ENCODE assay signal across 1 cellular context in the genomic region with DNA sequence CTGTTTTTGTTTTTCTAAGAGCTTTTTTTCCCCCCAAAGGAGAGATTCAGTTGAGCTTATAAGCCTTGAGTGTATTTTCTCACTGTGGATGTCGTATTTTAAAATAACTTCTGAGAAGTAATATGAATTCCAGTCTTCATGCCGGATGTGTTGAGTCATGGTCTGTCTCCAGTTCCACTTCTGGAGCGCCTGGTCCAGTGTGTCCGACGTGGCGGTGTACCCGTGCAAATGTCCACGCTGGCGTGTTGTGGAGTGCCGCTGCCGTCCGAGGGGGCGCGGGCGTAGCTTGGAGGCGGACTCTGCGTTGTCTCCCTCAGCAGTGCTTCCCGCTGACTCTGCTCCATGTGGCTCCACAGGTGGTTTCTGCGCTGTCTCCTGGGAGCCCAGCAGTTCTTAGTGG.
TF ChIP-seq lines count a peak whose summit lies in the region.

No MANE protein-coding gene starts in this region.

TF ChIP-seq in H1, 55 proteins besides CTCF, POLR2A, EP300 and RAD21 (continued from another document):
- no peak for TF ChIP-seq SAP30 (IDR thresholded peaks at IDR 0.05; ENCODE audit: insufficient read depth, insufficient replicate concordance, low read length)
- no peak for TF ChIP-seq HDAC6 (IDR thresholded peaks at IDR 0.05; ENCODE audit: low read depth, low read length)
- no peak for TF ChIP-seq NANOG (IDR thresholded peaks at IDR 0.05; ENCODE audit: insufficient read depth, low read depth, low read length, poor library complexity, severe bottlenecking)
- no peak for TF ChIP-seq BRCA1 (IDR thresholded peaks at IDR 0.05; ENCODE audit: low read depth, low read length)
- TF ChIP-seq RFX5 (IDR thresholded peaks at IDR 0.05; ENCODE audit: borderline replicate concordance, low read depth, low read length), result no peak
